ENCODE assay signal across 1 cellular context in the genomic region with DNA sequence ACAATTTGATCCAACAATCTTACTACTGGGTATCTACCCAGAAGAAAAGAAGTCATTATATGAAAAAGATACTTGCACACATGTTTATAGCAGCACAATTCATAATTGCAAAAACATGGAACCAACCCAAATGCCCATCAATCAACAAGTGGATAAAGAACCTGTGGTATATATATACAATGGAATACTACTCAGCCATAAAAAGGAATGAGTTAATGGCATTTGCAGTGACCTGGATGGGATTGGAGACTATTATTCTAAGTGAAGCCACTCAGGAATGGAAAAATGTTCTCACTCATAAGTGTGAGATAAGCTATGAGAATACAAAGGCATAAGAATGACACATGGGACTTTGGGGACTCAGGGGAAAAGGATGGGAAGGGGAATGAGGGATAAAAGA.
TF ChIP-seq lines count a peak whose summit lies in the region.

No MANE protein-coding gene starts in this region.

TF ChIP-seq in HEK293, 187 proteins besides CTCF, POLR2A, EP300 and RAD21:
- TF ChIP-seq SCRT2 (tag by site-specific recombination; IDR thresholded peaks at IDR 0.05) (0 out of 2 replicates have a peak, but pooled peaks have one; percentile 33), ZNF146 (tag by site-specific recombination; IDR thresholded peaks at IDR 0.05) (peak; percentile 51; the same call in 1 of the 2 replicates), SCRT1 (tag by site-specific recombination; IDR thresholded peaks at IDR 0.05; ENCODE audit: borderline replicate concordance) (0 out of 2 replicates have a peak, but pooled peaks have one; percentile 8)
